ENCODE assay signal across 8 cellular contexts in the genomic region with DNA sequence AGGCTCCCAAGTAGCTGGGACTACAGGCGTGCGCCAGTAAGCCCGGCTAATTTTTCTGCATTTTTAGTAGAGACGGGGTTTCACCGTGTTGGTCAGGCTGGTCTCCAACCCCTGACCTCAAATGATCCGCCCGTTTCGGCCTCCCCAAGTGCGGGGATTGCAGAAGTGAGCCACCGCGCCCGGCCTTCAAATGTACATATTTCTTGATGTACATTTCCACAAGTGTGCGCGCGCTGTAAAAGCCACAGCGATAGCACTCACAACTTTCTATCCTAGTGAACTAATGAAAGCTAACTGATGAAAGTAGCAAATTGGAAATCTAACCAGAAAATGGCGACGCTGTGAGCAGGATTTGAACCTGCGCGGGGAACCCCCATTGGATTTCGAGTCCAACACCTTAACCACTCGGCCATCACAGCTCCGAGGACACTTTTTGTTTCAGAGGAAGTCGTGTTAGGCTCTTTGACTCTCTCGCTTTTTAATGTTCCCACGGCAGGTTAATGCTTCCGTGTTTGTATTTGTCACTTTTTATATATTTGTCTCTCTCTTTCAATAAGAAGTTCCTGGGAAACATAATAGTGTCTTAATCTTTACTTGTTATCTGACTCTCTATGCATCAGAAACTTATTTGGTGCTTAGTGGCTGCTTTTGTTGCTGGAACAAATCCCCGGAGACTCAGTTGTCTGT.
DNase-seq lines count a peak whose midpoint lies in the region; ATAC-seq and TF ChIP-seq lines count a peak whose summit lies in the region.

No MANE protein-coding gene starts in this region.

- H3K4me1 ChIP-seq in thyroid gland: no peaks in the 10 kb centered on the region

- in situ Hi-C loops in SK-MEL-5 (cut with HindIII; ENCODE audit: low pct_unique_long_range_greater_than_20kb, low sequenced_read_pairs): no loop called here

- intact Hi-C loops in thyroid gland (cut with DNase I): no loop called here

- no peaks in the 10 kb centered on the region for H3K27me3 ChIP-seq in GM06990 (replicated peaks; ENCODE audit: control insufficient read depth, insufficient read depth, low read length)
- peaks cover 41% of the 10 kb centered on the region for H3K27me3 ChIP-seq in thyroid gland

- peak; percentile 80 for DNase-seq in GM06990 (ENCODE audit: extremely low read depth, insufficient read length)
- DNase-seq in HPDE6-E6E7 (ENCODE audit: extremely low spot score): peak; percentile 53
- peak; percentile 97 for DNase-seq in SK-MEL-5 (ENCODE audit: low read depth, low spot score)
- DNase-seq in epithelial cell of prostate (ENCODE audit: low read depth, low spot score): peak; percentile 49
- peak; percentile 50 for DNase-seq in renal cortical epithelial cell (ENCODE audit: low read depth)
- no peak for DNase-seq in thyroid gland
- DNase-seq in NCI-H2107 (lab: John Stamatoyannopoulos, UW): no peak

- H3K27ac ChIP-seq in epithelial cell of prostate: peak overlapping the region; percentile 23
- no peak overlapping the region for H3K27ac ChIP-seq in thyroid gland

- 6 to 7% methylated on average over 20 to 28 of the region's 28 CpGs for whole genome bisulfite sequencing in thyroid gland, 2 donors

- peak overlapping the region; percentile 26 for H3K4me3 ChIP-seq in GM06990 (replicated peaks; ENCODE audit: low read depth, low read length)
- H3K4me3 ChIP-seq in thyroid gland (replicated peaks in 1 of 3): no peak overlapping the region

- TF ChIP-seq POLR2A in thyroid gland (IDR thresholded peaks at IDR 0.05): no peak

- TF ChIP-seq CTCF in GM06990 (IDR thresholded peaks at IDR 0.05; ENCODE audit: insufficient read depth, low read length, poor library complexity, severe bottlenecking): no peak
- TF ChIP-seq CTCF in thyroid gland (IDR thresholded peaks at IDR 0.05): no peak

- ATAC-seq in GM21381 (IDR thresholded peaks at IDR 0.05; ENCODE audit: unreplicated experiment): peak; percentile 59

- no peaks in the 10 kb centered on the region for H3K36me3 ChIP-seq in GM06990 (ENCODE audit: control insufficient read depth, insufficient read depth, low read length)
- H3K36me3 ChIP-seq in thyroid gland: no peaks in the 10 kb centered on the region

- H3K9me3 ChIP-seq in thyroid gland: no peaks in the 10 kb centered on the region

Comparison
In these comparisons a context has a peak if more than half of its experiments do, and no peak if none do; other contexts are left out.
1. DNase-seq: peak in GM06990 (single experiment), HPDE6-E6E7 (single experiment), SK-MEL-5 (single experiment), epithelial cell of prostate (single experiment) and renal cortical epithelial cell (single experiment); none in thyroid gland (0 of 2) and NCI-H2107 (single experiment).